Comparison of ENCODE assay signal across 12 cellular contexts in the genomic region with DNA sequence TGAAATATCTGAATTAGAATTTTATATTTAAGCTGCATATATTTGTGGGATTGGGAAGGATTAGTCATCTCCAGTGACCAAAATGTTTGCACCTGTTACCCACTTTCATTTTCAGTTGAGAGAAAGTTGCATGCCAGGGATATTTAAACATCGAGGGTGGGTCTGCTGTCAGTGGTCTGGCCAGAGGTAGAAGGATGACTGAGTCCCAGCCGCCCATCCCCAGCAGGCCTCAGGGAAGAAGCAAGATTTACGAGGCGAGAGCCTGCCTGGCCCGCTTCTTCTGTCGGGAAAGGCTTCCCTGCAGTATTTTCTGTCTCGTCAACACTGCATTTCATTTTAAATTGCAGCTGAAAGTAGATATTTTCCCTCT. TPM values are rescaled to one million over a fixed set of nuclear protein-coding genes. Genes with fewer than 3 reads are reported as not detected.
DNase-seq lines count a peak whose midpoint lies in the region; ATAC-seq, FAIRE-seq and TF ChIP-seq lines count a peak whose summit lies in the region.
"Had no signal": no experiment of that assay in that cellular context is flagged by ENCODE, and none has a peak within 500 bp of the region (broad histone marks: within the 10 kb centered on the region; RNA-seq: fewer than 3 reads in every experiment).

No MANE protein-coding gene starts in this region.

- peak overlapping the region; percentile 57 for H3K27ac Mint-ChIP-seq in activated T-helper 1 cell treated with anti-CD3 and anti-CD28 coated beads, Interleukin-12 subunit alpha, Interleukin-12 subunit beta, Interleukin-2, Interleukin-4 antibody, amounts not matched to agents 30 ng/mL and 10 ng/mL and 1 ng/mL, durations not matched to agents 14 hours and 24 hours and 36 hours
- H3K27ac Mint-ChIP-seq in type B pancreatic cell, result peak overlapping the region; percentile 66

- no peak for FAIRE-seq in D721Med (lab: Jason Lieb, UNC)

- ATAC-seq in HG03469 (IDR thresholded peaks at IDR 0.05; ENCODE audit: unreplicated experiment), result no peak

- no peaks in the 10 kb centered on the region for H3K36me3 Mint-ChIP-seq in activated T-helper 1 cell treated with anti-CD3 and anti-CD28 coated beads, Interleukin-12 subunit alpha, Interleukin-12 subunit beta, Interleukin-2, Interleukin-4 antibody, amounts not matched to agents 30 ng/mL and 10 ng/mL and 1 ng/mL, durations not matched to agents 14 hours and 24 hours and 36 hours (ENCODE audit: low read depth)
- H3K36me3 Mint-ChIP-seq in type B pancreatic cell, result no peaks in the 10 kb centered on the region

- intact Hi-C loops in activated T-helper 1 cell treated with anti-CD3 and anti-CD28 coated beads, Interleukin-12 subunit alpha, Interleukin-12 subunit beta, Interleukin-2, Interleukin-4 antibody, amounts not matched to agents 30 ng/mL and 10 ng/mL and 1 ng/mL, durations not matched to agents 14 hours and 24 hours and 36 hours (cut with micrococcal nuclease), result loop anchor here (5.0 kb wide), 1 partner anchor 183 kb away; the partner anchor contains the start of gene MACO1
- intact Hi-C loops in esophagus squamous epithelium (cut with DNase I), result loop anchor here (5.0 kb wide), 1 partner anchor 132 kb away; no protein-coding TSS in a partner anchor

- no peaks in the 10 kb centered on the region for H3K36me3 ChIP-seq in esophagus squamous epithelium
- H3K36me3 ChIP-seq: adrenal gland, colonic mucosa had no signal

- peak overlapping the region; percentile 63 for H3K4me3 Mint-ChIP-seq in activated T-helper 1 cell treated with anti-CD3 and anti-CD28 coated beads, Interleukin-12 subunit alpha, Interleukin-12 subunit beta, Interleukin-2, Interleukin-4 antibody, amounts not matched to agents 30 ng/mL and 10 ng/mL and 1 ng/mL, durations not matched to agents 14 hours and 24 hours and 36 hours
- peak overlapping the region; percentile 80 for H3K4me3 Mint-ChIP-seq in type B pancreatic cell

- H3K9me3 ChIP-seq in esophagus squamous epithelium, result no peaks in the 10 kb centered on the region
- H3K9me3 ChIP-seq: adrenal gland, colonic mucosa had no signal

- 50 to 63% methylated on average over 7 of the region's 7 CpGs for WGBS in esophagus squamous epithelium, 2 donors

- H3K9me3 Mint-ChIP-seq in activated T-helper 1 cell treated with anti-CD3 and anti-CD28 coated beads, Interleukin-12 subunit alpha, Interleukin-12 subunit beta, Interleukin-2, Interleukin-4 antibody, amounts not matched to agents 30 ng/mL and 10 ng/mL and 1 ng/mL, durations not matched to agents 14 hours and 24 hours and 36 hours, result no peaks in the 10 kb centered on the region
- no peaks in the 10 kb centered on the region for H3K9me3 Mint-ChIP-seq in type B pancreatic cell

- peak; percentile 18 for DNase-seq in stimulated activated CD4-positive, alpha-beta T cell treated with anti-CD3 and anti-CD28 coated beads, Interleukin-15, amount 100 ng/mL, for 24 hours
- no peak for DNase-seq in stimulated activated CD4-positive, alpha-beta T cell treated with anti-CD3 and anti-CD28 coated beads, Interleukin-4, amount 100 ng/mL, for 24 hours
- no peak for DNase-seq in activated T-helper 1 cell treated with anti-CD3 and anti-CD28 coated beads, Interleukin-12 subunit alpha, Interleukin-12 subunit beta, Interleukin-2, Interleukin-4 antibody, amounts not matched to agents 30 ng/mL and 10 ng/mL and 1 ng/mL, durations not matched to agents 14 hours and 24 hours and 36 hours (ENCODE audit: low spot score)
- peak; percentile 35 for DNase-seq in myocyte (ENCODE audit: low read depth)
- no peak for DNase-seq in type B pancreatic cell (ENCODE audit: extremely low spot score, unreplicated experiment)
- DNase-seq in esophagus squamous epithelium (lab: John Stamatoyannopoulos, UW), result no peak
- DNase-seq in D721Med (ENCODE audit: insufficient read length, low spot score), result no peak
- DNase-seq: activated CD4-positive, alpha-beta T cell treated with anti-CD3 and anti-CD28 coated beads, Interleukin-2, amount 50 U/mL, for 48 hours; adrenal gland; colonic mucosa; T-helper 9 cell had no signal

- H3K27me3 Mint-ChIP-seq in activated T-helper 1 cell treated with anti-CD3 and anti-CD28 coated beads, Interleukin-12 subunit alpha, Interleukin-12 subunit beta, Interleukin-2, Interleukin-4 antibody, amounts not matched to agents 30 ng/mL and 10 ng/mL and 1 ng/mL, durations not matched to agents 14 hours and 24 hours and 36 hours (ENCODE audit: insufficient read depth), result peaks cover 75% of the 10 kb centered on the region
- H3K27me3 Mint-ChIP-seq in type B pancreatic cell, result peaks cover 67% of the 10 kb centered on the region

- TF ChIP-seq CTCF in type B pancreatic cell (conservative IDR thresholded peaks at IDR 0.05), result no peak
- TF ChIP-seq CTCF in esophagus squamous epithelium (IDR thresholded peaks at IDR 0.05), result no peak
- TF ChIP-seq CTCF in D721Med (IDR thresholded peaks at IDR 0.05; ENCODE audit: insufficient read depth, missing control alignments), result no peak

- peak overlapping the region in 2 of 4 donors; percentile 87 to 92 for H3K27ac ChIP-seq in esophagus squamous epithelium

- no peak overlapping the region for H3K4me3 ChIP-seq in esophagus squamous epithelium

- H3K4me1 Mint-ChIP-seq in activated T-helper 1 cell treated with anti-CD3 and anti-CD28 coated beads, Interleukin-12 subunit alpha, Interleukin-12 subunit beta, Interleukin-2, Interleukin-4 antibody, amounts not matched to agents 30 ng/mL and 10 ng/mL and 1 ng/mL, durations not matched to agents 14 hours and 24 hours and 36 hours (ENCODE audit: low read depth), result peaks cover 33% of the 10 kb centered on the region
- H3K4me1 Mint-ChIP-seq in type B pancreatic cell (ENCODE audit: unreplicated experiment), result peaks cover 20% of the 10 kb centered on the region

- no peak for TF ChIP-seq POLR2A in esophagus squamous epithelium (IDR thresholded peaks at IDR 0.05)

- H3K4me1 ChIP-seq in esophagus squamous epithelium, result peaks cover 25 to 62% (median 41%) of the 10 kb centered on the region in 3 donors

- peaks cover 0 to 18% (median 0%) of the 10 kb centered on the region in 4 donors for H3K27me3 ChIP-seq in esophagus squamous epithelium
- H3K27me3 ChIP-seq: adrenal gland had no signal

RNA-seq across cellular contexts. Expression of gene MAN1C1, which starts 1.4 kb away (rescaled TPM):
- total RNA-seq in activated T-helper 1 cell treated with anti-CD3 and anti-CD28 coated beads, Interleukin-12 subunit alpha, Interleukin-12 subunit beta, Interleukin-2, Interleukin-4 antibody, amounts not matched to agents 30 ng/mL and 10 ng/mL and 1 ng/mL, durations not matched to agents 14 hours and 24 hours and 36 hours, result 0.83 and 0.98 TPM in 2 replicates
- total RNA-seq in myocyte (6.6 and 8.8 TPM in 2 replicates), type B pancreatic cell (ENCODE audit: low replicate concordance) (6.4 and 9.1 TPM in 2 replicates), esophagus squamous epithelium (1 to 10 TPM in 3 of 4 donors, under 1 TPM in 1; 0.91 to 7.4 (median 3.8) TPM)
- 0.90 TPM for polyA plus RNA-seq in myocyte (2012)

Comparison
In these comparisons a context has a peak if more than half of its experiments do, and no peak if none do; other contexts are left out.
1. DNase-seq: peak in stimulated activated CD4-positive, alpha-beta T cell treated with anti-CD3 and anti-CD28 coated beads, Interleukin-15, amount 100 ng/mL, for 24 hours (single experiment) and myocyte (single experiment); none in stimulated activated CD4-positive, alpha-beta T cell treated with anti-CD3 and anti-CD28 coated beads, Interleukin-4, amount 100 ng/mL, for 24 hours (single experiment), activated T-helper 1 cell treated with anti-CD3 and anti-CD28 coated beads, Interleukin-12 subunit alpha, Interleukin-12 subunit beta, Interleukin-2, Interleukin-4 antibody, amounts not matched to agents 30 ng/mL and 10 ng/mL and 1 ng/mL, durations not matched to agents 14 hours and 24 hours and 36 hours (single experiment), type B pancreatic cell (single experiment), esophagus squamous epithelium (single experiment) and D721Med (single experiment).